In genomic region chr10:48527691-48528212, GRCh38 we compare ENCODE assay signal across 22 cellular contexts.
"Had no signal": no experiment of that assay in that cellular context is flagged by ENCODE, and none has a peak within 500 bp of the region (broad histone marks: within the 10 kb centered on the region; RNA-seq: fewer than 3 reads in every experiment).

No MANE protein-coding gene starts in this region.

- H3K9ac ChIP-seq: neural progenitor cell had no signal

- H3K4me2 ChIP-seq: hepatocyte had no signal

- H3K4me1 ChIP-seq: colonic mucosa had no signal

- H3K36me3 Mint-ChIP-seq: naive thymus-derived CD8-positive, alpha-beta T cell; neural progenitor cell had no signal

- H3K4me3 Mint-ChIP-seq: naive thymus-derived CD8-positive, alpha-beta T cell; stimulated activated memory B cell treated with anti-CD40 and anti-IgM and Interleukin-4, amounts not matched to agents 10 μg/mL and 1 μg/mL and 100 μg/mL, for 72 hours; stimulated activated naive CD8-positive, alpha-beta T cell treated with anti-CD3 and anti-CD28 coated beads, Interleukin-15, amount 100 ng/mL, for 72 hours had no signal

- H3K4me3 ChIP-seq: colonic mucosa, hepatocyte, mucosa of descending colon, neural progenitor cell, psoas muscle, right lobe of liver, spleen, thoracic aorta, transverse colon had no signal

- ATAC-seq: mucosa of descending colon; naive thymus-derived CD8-positive, alpha-beta T cell; psoas muscle; right lobe of liver; stimulated activated memory B cell treated with anti-CD40 and anti-IgM and Interleukin-4, amounts not matched to agents 10 μg/mL and 1 μg/mL and 100 μg/mL, for 72 hours; stimulated activated naive CD8-positive, alpha-beta T cell treated with anti-CD3 and anti-CD28 coated beads, Interleukin-15, amount 100 ng/mL, for 72 hours had no signal

- DNase-seq: colonic mucosa; effector CD4-positive, alpha-beta T cell; foreskin melanocyte; kidney glomerular epithelial cell; mammary epithelial cell; mucosa of descending colon; occipital lobe; psoas muscle; retina; stimulated activated CD4-positive, alpha-beta T cell treated with anti-CD3 and anti-CD28 coated beads, Interleukin-15, amount 100 ng/mL, for 24 hours; stimulated activated CD4-positive, alpha-beta T cell treated with anti-CD3 and anti-CD28 coated beads, Interleukin-1b, Interleukin-23, amount 100 ng/mL, for 48 hours; stimulated activated CD4-positive, alpha-beta T cell treated with anti-CD3 and anti-CD28 coated beads, Interleukin-4, amount 100 ng/mL, for 24 hours; stimulated activated naive CD8-positive, alpha-beta T cell treated with anti-CD3 and anti-CD28 coated beads, Interleukin-15, amount 100 ng/mL, for 72 hours; substantia nigra; transverse colon had no signal

- H3K27ac ChIP-seq: colonic mucosa, hepatocyte, neural progenitor cell, psoas muscle, right lobe of liver, spleen, thoracic aorta, transverse colon had no signal

- H3K9me3 ChIP-seq: colonic mucosa, mucosa of descending colon, psoas muscle, right lobe of liver, spleen, thoracic aorta, transverse colon had no signal

- H2AFZ ChIP-seq: hepatocyte, neural progenitor cell had no signal

- H3K36me3 ChIP-seq: colonic mucosa, neural progenitor cell, right lobe of liver, spleen, thoracic aorta, transverse colon had no signal

- H3K4me1 Mint-ChIP-seq: stimulated activated memory B cell treated with anti-CD40 and anti-IgM and Interleukin-4, amounts not matched to agents 10 μg/mL and 1 μg/mL and 100 μg/mL, for 72 hours; stimulated activated naive CD8-positive, alpha-beta T cell treated with anti-CD3 and anti-CD28 coated beads, Interleukin-15, amount 100 ng/mL, for 72 hours had no signal

- H3K27ac Mint-ChIP-seq: naive thymus-derived CD8-positive, alpha-beta T cell; neural progenitor cell; stimulated activated memory B cell treated with anti-CD40 and anti-IgM and Interleukin-4, amounts not matched to agents 10 μg/mL and 1 μg/mL and 100 μg/mL, for 72 hours; stimulated activated naive CD8-positive, alpha-beta T cell treated with anti-CD3 and anti-CD28 coated beads, Interleukin-15, amount 100 ng/mL, for 72 hours had no signal

- H3K79me2 ChIP-seq: hepatocyte had no signal
